Comparison of ENCODE assay signal across 15 cellular contexts in the genomic region with DNA sequence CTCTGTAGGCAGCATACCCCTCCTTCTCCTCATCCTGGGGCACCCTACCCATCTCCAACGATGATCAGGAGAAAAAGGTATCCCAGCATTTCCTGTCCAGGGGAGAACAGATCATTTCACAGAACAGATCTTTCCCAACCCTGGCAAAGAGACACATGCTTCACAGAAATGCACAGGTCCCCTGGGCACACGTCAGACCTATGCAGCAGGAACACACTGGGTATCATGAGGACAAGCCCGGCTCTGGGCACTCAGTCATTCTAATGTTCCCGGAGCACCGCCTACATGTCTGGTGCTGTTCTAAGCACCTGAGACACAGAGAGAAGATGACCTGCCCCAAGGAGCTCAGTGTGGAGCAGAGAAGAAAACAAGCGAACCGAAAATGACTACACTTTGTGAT. TPM values are rescaled to one million over a fixed set of nuclear protein-coding genes. Genes with fewer than 3 reads are reported as not detected.
DNase-seq lines count a peak whose midpoint lies in the region; ATAC-seq and TF ChIP-seq lines count a peak whose summit lies in the region.
"Had no signal": no experiment of that assay in that cellular context is flagged by ENCODE, and none has a peak within 500 bp of the region (broad histone marks: within the 10 kb centered on the region; RNA-seq: fewer than 3 reads in every experiment).

No MANE protein-coding gene starts in this region.

- peaks cover 57 to 58% of the 10 kb centered on the region in 2 experiments for H3K36me3 ChIP-seq in SK-N-SH (replicated peaks in 1 of 2; ENCODE audit: control insufficient read depth in 1 of 2, insufficient read depth in 2 of 2, low read length in 1 of 2)
- H3K36me3 ChIP-seq in ascending aorta = peaks cover 35 to 61% of the 10 kb centered on the region in 2 donors
- H3K36me3 ChIP-seq in right lobe of liver = peaks cover 0 to 32% (median 19%) of the 10 kb centered on the region in 4 donors
- peaks cover 44% of the 10 kb centered on the region for H3K36me3 ChIP-seq in suprapubic skin

- TF ChIP-seq CTCF in SK-N-SH (IDR thresholded peaks at IDR 0.05) = no peak
- TF ChIP-seq CTCF in ascending aorta (IDR thresholded peaks at IDR 0.05) = no peak
- no peak for TF ChIP-seq CTCF in right lobe of liver (IDR thresholded peaks at IDR 0.05)
- no peak for TF ChIP-seq CTCF in suprapubic skin (IDR thresholded peaks at IDR 0.05)

- H3F3A ChIP-seq in SK-N-SH (replicated peaks; ENCODE audit: insufficient read depth) = peaks cover 38% of the 10 kb centered on the region

- TF ChIP-seq RAD21 in SK-N-SH (IDR thresholded peaks at IDR 0.05; ENCODE audit: low read length) = no peak

- H3K4me1 ChIP-seq in SK-N-SH (ENCODE audit: control insufficient read depth in 1 of 2, insufficient read depth in 2 of 2, low read depth in 1 of 2, low read length in 1 of 2) (peaks cover 0 to 25% of the 10 kb centered on the region in 2 experiments; a peak in 2 of 4 replicates), ascending aorta (peaks cover 18 to 73% of the 10 kb centered on the region in 2 donors), right lobe of liver (peaks cover 0 to 23% (median 0%) of the 10 kb centered on the region in 4 donors), suprapubic skin (no peaks in the 10 kb centered on the region)

- no peak for DNase-seq in SK-N-SH
- peak; percentile 31 to 81 for DNase-seq in ascending aorta (ENCODE audit: low spot score in 2 of 2)
- DNase-seq in right lobe of liver = no peak
- DNase-seq in suprapubic skin (ENCODE audit: low spot score in 2 of 2) = no peak
- no peak for DNase-seq in mucosa of gallbladder (ENCODE audit: low spot score)
- DNase-seq in NCI-H187 (lab: John Stamatoyannopoulos, UW) = no peak
- DNase-seq: 8988T; activated CD4-positive, alpha-beta T cell treated with anti-CD3 and anti-CD28 coated beads for 4 hours; cerebellar nuclear complex; KG1; NCI-H2081 treated with DMSO at 0.1 percent for 48 hours; SW 1271 had no signal

- ATAC-seq in SK-N-SH treated with all-trans-retinoic acid at 6 μM for 48 hours = no peak; the same call in 2 of the 3 replicates
- peak in 2 of 4 donors; percentile 13 to 39 for ATAC-seq in right lobe of liver
- no peak for ATAC-seq in GM18520 (IDR thresholded peaks at IDR 0.05; ENCODE audit: unreplicated experiment)
- ATAC-seq: activated T-helper 17 cell treated with anti-CD3 and anti-CD28 coated beads, Interleukin-2, amount 50 U/mL, for 72 hours had no signal

- H3K27me3 ChIP-seq in SK-N-SH (ENCODE audit: insufficient read depth) (no peaks in the 10 kb centered on the region), ascending aorta (no peaks in the 10 kb centered on the region), right lobe of liver (no peaks in the 10 kb centered on the region), suprapubic skin (no peaks in the 10 kb centered on the region)

- CTCF ChIA-PET in SK-N-SH (lab: Yijun Ruan, JAX) = interaction anchor here (1.1 to 2.9 kb wide), 4 partner anchors 11 to 184 kb away, joined by 3 to 24 read pairs (median 5); no protein-coding TSS in a partner anchor

- TF ChIP-seq POLR2A in right lobe of liver (IDR thresholded peaks at IDR 0.05) (no peak), suprapubic skin (IDR thresholded peaks at IDR 0.05) (no peak)

- POLR2A ChIA-PET in SK-N-SH (lab: Yijun Ruan, JAX) = interaction anchor here (1.9 kb wide), 1 partner anchor 91 kb away, joined by 4 read pairs; no protein-coding TSS in a partner anchor

- H2AFZ ChIP-seq in SK-N-SH (ENCODE audit: low read depth) = no peak overlapping the region

- no peak for TF ChIP-seq EP300 in SK-N-SH (IDR thresholded peaks at IDR 0.05; ENCODE audit: borderline replicate concordance in 1 of 2, low read depth in 1 of 2, low read length in 1 of 2)
- peak; percentile 85 for TF ChIP-seq EP300 in suprapubic skin (IDR thresholded peaks at IDR 0.05)

- H3K9me3 ChIP-seq in SK-N-SH (no peaks in the 10 kb centered on the region), ascending aorta (no peaks in the 10 kb centered on the region), right lobe of liver (no peaks in the 10 kb centered on the region), suprapubic skin (peaks cover 4% of the 10 kb centered on the region)

- H3K27ac ChIP-seq in SK-N-SH (ENCODE audit: low read depth in 2 of 2, low read length in 1 of 2) (peak overlapping the region; percentile 1 to 80; a peak in 3 of 4 replicates), ascending aorta (peak overlapping the region; percentile 89 to 93), right lobe of liver (peak overlapping the region in 2 of 3 donors; percentile 47 to 80), suprapubic skin (no peak overlapping the region)

- intact Hi-C loops in ascending aorta (cut with DNase I) (no loop called here), right lobe of liver (cut with DNase I) (loop anchor here in 1 of 2 donors (10.0 kb wide), 1 partner anchor 72 kb away; no protein-coding TSS in a partner anchor)

- H3K4me3 ChIP-seq in SK-N-SH (ENCODE audit: low read depth in 2 of 2, low read length in 1 of 2) (no peak overlapping the region), ascending aorta (peak overlapping the region in 1 of 2 donors; percentile 14), right lobe of liver (no peak overlapping the region), suprapubic skin (no peak overlapping the region)

- H3K79me2 ChIP-seq in SK-N-SH (ENCODE audit: insufficient read depth) = peaks cover 100% of the 10 kb centered on the region

- H4K20me1 ChIP-seq in SK-N-SH (ENCODE audit: insufficient read depth) = peaks cover 99% of the 10 kb centered on the region

- H3K9me2 ChIP-seq in SK-N-SH = no peaks in the 10 kb centered on the region

- H3K9ac ChIP-seq in SK-N-SH = no peak overlapping the region

- H3K4me2 ChIP-seq in SK-N-SH = 0 out of 2 replicates have a peak overlapping the region, but pooled peaks have one; percentile 3

- 79% methylated on average over 7 of the region's 7 CpGs for WGBS in SK-N-SH (ENCODE audit: low lambda C conversion rate)
- WGBS in right lobe of liver (ENCODE audit: insufficient coverage, low coverage, low lambda C conversion rate, missing lambda C conversion rate) = 73% methylated on average over 7 of the region's 7 CpGs
- 83% methylated on average over 7 of the region's 7 CpGs for WGBS in suprapubic skin

TF ChIP-seq in SK-N-SH, 30 proteins besides CTCF, POLR2A, EP300 and RAD21 (continues in another document):
- TF ChIP-seq SMC3 (IDR thresholded peaks at IDR 0.05; ENCODE audit: low read depth, low read length) = no peak
- TF ChIP-seq RXRA (IDR thresholded peaks at IDR 0.05; ENCODE audit: borderline replicate concordance, low read depth) = no peak
- TF ChIP-seq, protein P1, sequence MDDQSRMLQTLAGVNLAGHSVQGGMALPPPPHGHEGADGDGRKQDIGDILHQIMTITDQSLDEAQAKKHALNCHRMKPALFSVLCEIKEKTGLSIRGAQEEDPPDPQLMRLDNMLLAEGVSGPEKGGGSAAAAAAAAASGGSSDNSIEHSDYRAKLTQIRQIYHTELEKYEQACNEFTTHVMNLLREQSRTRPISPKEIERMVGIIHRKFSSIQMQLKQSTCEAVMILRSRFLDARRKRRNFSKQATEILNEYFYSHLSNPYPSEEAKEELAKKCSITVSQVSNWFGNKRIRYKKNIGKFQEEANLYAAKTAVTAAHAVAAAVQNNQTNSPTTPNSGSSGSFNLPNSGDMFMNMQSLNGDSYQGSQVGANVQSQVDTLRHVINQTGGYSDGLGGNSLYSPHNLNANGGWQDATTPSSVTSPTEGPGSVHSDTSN (IDR thresholded peaks at IDR 0.05) = no peak
- TF ChIP-seq, protein P2, sequence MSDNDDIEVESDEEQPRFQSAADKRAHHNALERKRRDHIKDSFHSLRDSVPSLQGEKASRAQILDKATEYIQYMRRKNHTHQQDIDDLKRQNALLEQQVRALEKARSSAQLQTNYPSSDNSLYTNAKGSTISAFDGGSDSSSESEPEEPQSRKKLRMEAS (IDR thresholded peaks at IDR 0.05; ENCODE audit: low read depth) = no peak
- TF ChIP-seq, protein P3, sequence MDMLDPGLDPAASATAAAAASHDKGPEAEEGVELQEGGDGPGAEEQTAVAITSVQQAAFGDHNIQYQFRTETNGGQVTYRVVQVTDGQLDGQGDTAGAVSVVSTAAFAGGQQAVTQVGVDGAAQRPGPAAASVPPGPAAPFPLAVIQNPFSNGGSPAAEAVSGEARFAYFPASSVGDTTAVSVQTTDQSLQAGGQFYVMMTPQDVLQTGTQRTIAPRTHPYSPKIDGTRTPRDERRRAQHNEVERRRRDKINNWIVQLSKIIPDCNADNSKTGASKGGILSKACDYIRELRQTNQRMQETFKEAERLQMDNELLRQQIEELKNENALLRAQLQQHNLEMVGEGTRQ (IDR thresholded peaks at IDR 0.05; ENCODE audit: borderline replicate concordance, low read depth, low read length) = no peak

TF ChIP-seq in SK-N-SH treated with all-trans-retinoic acid at 6 μM for 48 hours, 23 proteins besides CTCF, POLR2A, EP300 and RAD21:
- TF ChIP-seq ARNTL (CRISPR knock-in tag; IDR thresholded peaks at IDR 0.05; ENCODE audit: borderline replicate concordance, low read depth) (no peak), ZNF70 (CRISPR knock-in tag; IDR thresholded peaks at IDR 0.05) (no peak), TOX (CRISPR knock-in tag; IDR thresholded peaks at IDR 0.05; ENCODE audit: borderline replicate concordance) (no peak), ESRRG (CRISPR knock-in tag; IDR thresholded peaks at IDR 0.05) (no peak), ZFP3 (CRISPR knock-in tag; IDR thresholded peaks at IDR 0.05) (no peak), ISL1 (CRISPR knock-in tag; IDR thresholded peaks at IDR 0.05) (no peak)

RNA-seq across cellular contexts. Expression of a gene that starts 56.2 kb away (rescaled TPM):
- polyA plus RNA-seq in SK-N-SH (2012; rRNA removed) = 266 and 319 TPM in 2 replicates
- 144 and 218 TPM in 2 replicates for polyA plus RNA-seq in SK-N-SH (2012; cell fraction: cytosol; rRNA removed)
- 589 and 740 TPM in 2 replicates for polyA plus RNA-seq in SK-N-SH (2012; cell fraction: nucleus; rRNA removed)
- 814 TPM for total RNA-seq in ascending aorta
- 100 to 1,000 TPM in 3 of 6 experiments, 10 to 100 TPM in 3; 53.1 to 145 (median 100) TPM for total RNA-seq in right lobe of liver
- 100 to 1,000 TPM in 2 of 4 donors, 10 to 100 TPM in 2; 76.8 to 117 (median 94.0) TPM for total RNA-seq in suprapubic skin
- 460 TPM for total RNA-seq in mucosa of gallbladder

Comparison
In these comparisons a context has a peak if more than half of its experiments do, and no peak if none do; other contexts are left out.
1. DNase-seq: peak in ascending aorta (2 of 2); none in SK-N-SH (single experiment), right lobe of liver (0 of 3), suprapubic skin (0 of 2), mucosa of gallbladder (single experiment) and NCI-H187 (0 of 2).